Comparison of ENCODE assay signal across 9 cellular contexts in genomic region chr2:223725494-223725893, GRCh38.
DNase-seq lines count a peak whose midpoint lies in the region; ATAC-seq and TF ChIP-seq lines count a peak whose summit lies in the region.
"Had no signal": no experiment of that assay in that cellular context is flagged by ENCODE, and none has a peak within 500 bp of the region (broad histone marks: within the 10 kb centered on the region; RNA-seq: fewer than 3 reads in every experiment).

No MANE protein-coding gene starts in this region.

- no peak overlapping the region for H3K4me3 Mint-ChIP-seq in T-cell
- H3K4me3 Mint-ChIP-seq: B cell had no signal

- peaks cover 13 to 16% of the 10 kb centered on the region in 2 donors for H3K27me3 Mint-ChIP-seq in T-cell
- H3K27me3 Mint-ChIP-seq: B cell had no signal

- H3K36me3 Mint-ChIP-seq in T-cell = no peaks in the 10 kb centered on the region

- H3K4me3 ChIP-seq in left ventricle myocardium inferior = no peak overlapping the region

- H3K36me3 ChIP-seq in left ventricle myocardium inferior = no peaks in the 10 kb centered on the region

- H3K9me3 ChIP-seq in left ventricle myocardium inferior (replicated peaks) = no peaks in the 10 kb centered on the region

- DNase-seq in NCI-H2107 treated with DMSO at 0.1 percent for 48 hours (lab: John Stamatoyannopoulos, UW; ENCODE audit: unreplicated experiment) (peak; percentile 8), NCI-H2107 (lab: John Stamatoyannopoulos, UW) (no peak), amniotic epithelial cell (ENCODE audit: low read depth) (peak; percentile 100), left ventricle myocardium inferior (peak; percentile 68), pulmonary artery endothelial cell (ENCODE audit: low read depth, low spot score) (peak; percentile 96), COR-L47 (lab: John Stamatoyannopoulos, UW) (no peak), T-cell (no peak), NCI-H1930 (lab: John Stamatoyannopoulos, UW) (no peak)

- no peaks in the 10 kb centered on the region for H3K9me3 Mint-ChIP-seq in T-cell

- ATAC-seq in T-cell (replicated peaks in 1 of 4) = no peak

- H3K27me3 ChIP-seq in left ventricle myocardium inferior (ENCODE audit: low read depth) = no peaks in the 10 kb centered on the region

- no peak for TF ChIP-seq CTCF in left ventricle myocardium inferior (IDR thresholded peaks at IDR 0.05; ENCODE audit: borderline replicate concordance)

- CTCF ChIA-PET in T-cell (lab: Charles Lee) = no interaction called here

- peak overlapping the region; percentile 72 for H3K27ac ChIP-seq in left ventricle myocardium inferior (replicated peaks)

- H3K4me1 Mint-ChIP-seq in T-cell = no peaks in the 10 kb centered on the region

- peaks cover 22% of the 10 kb centered on the region for H3K4me1 ChIP-seq in left ventricle myocardium inferior

- POLR2A ChIA-PET in T-cell (lab: Charles Lee) = no interaction called here

- intact Hi-C loops in left ventricle myocardium inferior (cut with micrococcal nuclease) = no loop called here

- no peak overlapping the region for H3K27ac Mint-ChIP-seq in T-cell
- H3K27ac Mint-ChIP-seq: B cell had no signal

Comparison
In these comparisons a context has a peak if more than half of its experiments do, and no peak if none do; other contexts are left out.
1. DNase-seq: peak in NCI-H2107 treated with DMSO at 0.1 percent for 48 hours (single experiment), amniotic epithelial cell (single experiment), left ventricle myocardium inferior (single experiment) and pulmonary artery endothelial cell (single experiment); none in NCI-H2107 (single experiment), COR-L47 (single experiment), T-cell (0 of 34) and NCI-H1930 (0 of 2).